Comparison of ENCODE assay signal across 1 cellular context in genomic region chr9:122159026-122159924, GRCh38.
TF ChIP-seq lines count a peak whose summit lies in the region.

MORN5 (plus strand) TSS chr9:122159908; CDS start chr9:122159973, 65 bp downstream.
NDUFA8 (minus strand) TSS chr9:122159779; CDS start chr9:122159677, 102 bp downstream.

TF ChIP-seq in K562, 482 proteins besides CTCF, POLR2A, EP300 and RAD21 (continued from another document and continues in another):
- TF ChIP-seq ETS2 (tag; IDR thresholded peaks at IDR 0.05; ENCODE audit: borderline replicate concordance, poor library complexity, severe bottlenecking) = no peak
- TF ChIP-seq POLR3G (IDR thresholded peaks at IDR 0.05; ENCODE audit: extremely low read depth, insufficient read length, insufficient replicate concordance) = no peak
- no peak for TF ChIP-seq ZZZ3 (IDR thresholded peaks at IDR 0.05)
- TF ChIP-seq HDAC1 (IDR thresholded peaks at IDR 0.05) = 0 out of 4 replicates have a peak, but pooled peaks of 1 of the 2 experiments have one; percentile 47
- no peak for TF ChIP-seq ZNF511 (CRISPR knock-in tag; IDR thresholded peaks at IDR 0.05)
- TF ChIP-seq E2F3 (CRISPR knock-in tag; IDR thresholded peaks at IDR 0.05) = no peak
- peak; percentile 95 for TF ChIP-seq PHF8 (IDR thresholded peaks at IDR 0.05; ENCODE audit: borderline replicate concordance, low read length)
- no peak for TF ChIP-seq ZNF239 (CRISPR knock-in tag; IDR thresholded peaks at IDR 0.05)
- TF ChIP-seq DACH1 (IDR thresholded peaks at IDR 0.05; ENCODE audit: partially characterized antibody) = no peak
- TF ChIP-seq RBBP5 (IDR thresholded peaks at IDR 0.05; ENCODE audit: borderline replicate concordance, insufficient read depth, low read length, poor library complexity, severe bottlenecking) = peak; percentile 86
- TF ChIP-seq ASH1L (IDR thresholded peaks at IDR 0.05; ENCODE audit: borderline replicate concordance, low read depth, partially characterized antibody) = no peak
- peak; percentile 28; the same call in 1 of the 2 replicates for TF ChIP-seq DPF2 (IDR thresholded peaks at IDR 0.05)
- TF ChIP-seq FIP1L1 (IDR thresholded peaks at IDR 0.05; ENCODE audit: low read depth, low read length, poor library complexity, severe bottlenecking) = peak; percentile 48
- TF ChIP-seq VEZF1 (CRISPR knock-in tag; IDR thresholded peaks at IDR 0.05) = 0 out of 2 replicates have a peak, but pooled peaks have one; percentile 46
- peak; percentile 67 for TF ChIP-seq MYC (IDR thresholded peaks at IDR 0.05; ENCODE audit: low read depth, low read length)
- 0 out of 2 replicates have a peak, but pooled peaks have one; percentile 67 for TF ChIP-seq MYC (CRISPR knock-in tag; IDR thresholded peaks at IDR 0.05; ENCODE audit: borderline replicate concordance, low read depth)
- TF ChIP-seq TBP (optimal IDR thresholded peaks at IDR 0.05; ENCODE audit: low read depth, low read length) = peak; percentile 65
- 0 out of 2 replicates have a peak, but pooled peaks have one; percentile 33 for TF ChIP-seq ZKSCAN1 (IDR thresholded peaks at IDR 0.05; ENCODE audit: low read depth, low read length)
- peak; percentile 96 for TF ChIP-seq MEIS2 (IDR thresholded peaks at IDR 0.05; ENCODE audit: partially characterized antibody)
- TF ChIP-seq SIN3A (IDR thresholded peaks at IDR 0.05; ENCODE audit: borderline replicate concordance in 2 of 2, control insufficient read depth in 1 of 2, low read depth in 2 of 2, low read length in 2 of 2) = peak in 1 of 2 experiments; percentile 40; a peak in 1 of 4 replicates
- TF ChIP-seq ATF6 (CRISPR knock-in tag; IDR thresholded peaks at IDR 0.05) = peak; percentile 42; the same call in 1 of the 2 replicates
- TF ChIP-seq CBX5 (IDR thresholded peaks at IDR 0.05; ENCODE audit: borderline replicate concordance, low read depth) = no peak
- peak; percentile 26; the same call in 1 of the 2 replicates for TF ChIP-seq L3MBTL2 (IDR thresholded peaks at IDR 0.05)
- no peak for TF ChIP-seq ATF1 (CRISPR knock-in tag; IDR thresholded peaks at IDR 0.05)
- peak; percentile 53 for TF ChIP-seq ATF1 (tag; IDR thresholded peaks at IDR 0.05)
- TF ChIP-seq XRCC3 (IDR thresholded peaks at IDR 0.05) = 0 out of 2 replicates have a peak, but pooled peaks have one; percentile 18
- TF ChIP-seq ZFX (CRISPR knock-in tag; IDR thresholded peaks at IDR 0.05) = peak; percentile 81
- peak in 1 of 2 experiments; percentile 69; a peak in 1 of 4 replicates for TF ChIP-seq CSDE1 (IDR thresholded peaks at IDR 0.05)
- peak; percentile 70; the same call in 1 of the 2 replicates for TF ChIP-seq MBD2 (IDR thresholded peaks at IDR 0.05; ENCODE audit: borderline replicate concordance, low read depth)
- no peak for TF ChIP-seq CREB3 (tag; conservative IDR thresholded peaks at IDR 0.05; ENCODE audit: low read depth)
- 0 out of 4 replicates have a peak, but pooled peaks of 1 of the 2 experiments have one; percentile 40 for TF ChIP-seq KDM4B (IDR thresholded peaks at IDR 0.05; ENCODE audit: borderline replicate concordance in 2 of 2, low read depth in 1 of 2)
- peak; percentile 96 for TF ChIP-seq PRDM10 (IDR thresholded peaks at IDR 0.05; ENCODE audit: partially characterized antibody)
- peak in 1 of 2 experiments; percentile 66; a peak in 1 of 4 replicates for TF ChIP-seq NONO (IDR thresholded peaks at IDR 0.05; ENCODE audit: low read depth in 2 of 2, low read length in 1 of 2)
- 0 out of 2 replicates have a peak, but pooled peaks have one; percentile 29 for TF ChIP-seq ZNF232 (CRISPR knock-in tag; IDR thresholded peaks at IDR 0.05)
- peak; percentile 61; the same call in 1 of the 2 replicates for TF ChIP-seq EP400 (IDR thresholded peaks at IDR 0.05)
- no peak for TF ChIP-seq ZNF217 (CRISPR knock-in tag; IDR thresholded peaks at IDR 0.05)
- TF ChIP-seq NRF1 (conservative IDR thresholded peaks at IDR 0.05 in 1 of 2, IDR thresholded peaks at IDR 0.05 in 1 of 2) = peak; percentile 100
- peak; percentile 44; the same call in 1 of the 2 replicates for TF ChIP-seq FOXJ2 (tag; IDR thresholded peaks at IDR 0.05)
- peak; percentile 43 for TF ChIP-seq E2F8 (IDR thresholded peaks at IDR 0.05; ENCODE audit: low read depth, partially characterized antibody)
- TF ChIP-seq ESRRA (IDR thresholded peaks at IDR 0.05; ENCODE audit: borderline replicate concordance, low read depth) = peak; percentile 90
